17 cellular contexts compared by ENCODE assay signal in genomic region chr2:80199504-80199903, GRCh38.
A peak's percentile ranks its signal among the peaks of the same experiment; 100 is the strongest.
DNase-seq lines count a peak whose midpoint lies in the region; ATAC-seq, FAIRE-seq and TF ChIP-seq lines count a peak whose summit lies in the region.
"Had no signal": no experiment of that assay in that cellular context is flagged by ENCODE, and none has a peak within 500 bp of the region (broad histone marks: within the 10 kb centered on the region; RNA-seq: fewer than 3 reads in every experiment).

No MANE protein-coding gene starts in this region.

- intact Hi-C loops in upper lobe of right lung (cut with DNase I), result no loop called here

- H3K9me3 ChIP-seq in HUES48 (ENCODE audit: control insufficient read depth, insufficient read depth, low read length), result peaks cover 15% of the 10 kb centered on the region
- no peaks in the 10 kb centered on the region for H3K9me3 ChIP-seq in upper lobe of right lung
- H3K9me3 ChIP-seq: BE2C had no signal

- H3K36me3 ChIP-seq in HUES48 (ENCODE audit: control insufficient read depth, insufficient read depth, low read length) (no peaks in the 10 kb centered on the region), mesendoderm (ENCODE audit: control insufficient read depth, insufficient read depth, low read length) (no peaks in the 10 kb centered on the region), upper lobe of right lung (no peaks in the 10 kb centered on the region)
- H3K36me3 ChIP-seq: BE2C had no signal

- H2BK5ac ChIP-seq in mesendoderm (ENCODE audit: low read length), result no peak overlapping the region

- no peaks in the 10 kb centered on the region for H3K79me2 ChIP-seq in mesendoderm (ENCODE audit: control insufficient read depth, insufficient read depth, low read length)

- no peak overlapping the region for H3K4me3 ChIP-seq in HUES48 (ENCODE audit: low read depth, low read length)
- H3K4me3 ChIP-seq in mesendoderm (ENCODE audit: low read length), result no peak overlapping the region
- H3K4me3 ChIP-seq in upper lobe of right lung, result no peak overlapping the region

- H3K4me1 ChIP-seq in HUES48 (ENCODE audit: control insufficient read depth, insufficient read depth, low read length) (no peaks in the 10 kb centered on the region), mesendoderm (ENCODE audit: control insufficient read depth, low read depth, low read length) (no peaks in the 10 kb centered on the region), upper lobe of right lung (no peaks in the 10 kb centered on the region)
- H3K4me1 ChIP-seq: BE2C had no signal

- H3K9ac ChIP-seq in HUES48 (ENCODE audit: low read depth, low read length), result no peak overlapping the region
- no peak overlapping the region for H3K9ac ChIP-seq in mesendoderm (ENCODE audit: low read length)

- H3K27ac ChIP-seq in HUES48 (ENCODE audit: low read depth, low read length) (peak overlapping the region; percentile 28), mesendoderm (ENCODE audit: low read depth, low read length) (no peak overlapping the region), upper lobe of right lung (no peak overlapping the region)
- H3K27ac ChIP-seq: C4-2B, HL-60 had no signal

- no peak overlapping the region for H3K23ac ChIP-seq in mesendoderm (ENCODE audit: low read length)

- ATAC-seq in upper lobe of right lung, result peak; percentile 48
- no peak for ATAC-seq in HG03354 (IDR thresholded peaks at IDR 0.05; ENCODE audit: poor library complexity, severe bottlenecking, unreplicated experiment)

- H3K27me3 ChIP-seq in HUES48 (ENCODE audit: control insufficient read depth, insufficient read depth, low read length), result no peaks in the 10 kb centered on the region
- H3K27me3 ChIP-seq in mesendoderm (ENCODE audit: insufficient read depth, low read length, poor library complexity), result no peaks in the 10 kb centered on the region
- no peaks in the 10 kb centered on the region for H3K27me3 ChIP-seq in upper lobe of right lung
- H3K27me3 ChIP-seq: BE2C had no signal

- H4K5ac ChIP-seq in mesendoderm (ENCODE audit: low read length), result no peak overlapping the region

- no peak overlapping the region for H3K56ac ChIP-seq in mesendoderm (ENCODE audit: low read length)

- no peak for TF ChIP-seq POLR2A in GM12891 (IDR thresholded peaks at IDR 0.05; ENCODE audit: low read depth, low read length)

- no peak for TF ChIP-seq CTCF in upper lobe of right lung (IDR thresholded peaks at IDR 0.05)

- no peaks in the 10 kb centered on the region for H3K79me1 ChIP-seq in mesendoderm (ENCODE audit: low read length)

- H3K18ac ChIP-seq in mesendoderm (ENCODE audit: low read length), result peak overlapping the region; percentile 28

- H2BK15ac ChIP-seq in mesendoderm (replicated peaks; ENCODE audit: low read depth), result no peak overlapping the region

- peak; percentile 54 for DNase-seq in islet precursor cell
- peak; percentile 19 for DNase-seq in mesendoderm
- no peak for DNase-seq in upper lobe of right lung
- DNase-seq in Ammon's horn (ENCODE audit: low spot score), result no peak
- no peak for DNase-seq in GM12891 (ENCODE audit: insufficient read length, low spot score)
- DNase-seq: BE2C; CD4-positive, alpha-beta memory T cell; DMS53; GF-D8; H7; IMR-90; KG1 had no signal

- H2AK5ac ChIP-seq in mesendoderm (ENCODE audit: low read length), result no peak overlapping the region

- no peak overlapping the region for H4K8ac ChIP-seq in mesendoderm (ENCODE audit: low read depth, low read length)

- FAIRE-seq in GM12891 (lab: Jason Lieb, UNC), result no peak
- FAIRE-seq: A204.1 had no signal

- no peak overlapping the region for H3K4ac ChIP-seq in mesendoderm (ENCODE audit: low read depth, low read length)

- peak overlapping the region; percentile 45 for H2BK120ac ChIP-seq in mesendoderm (ENCODE audit: low read depth, low read length)

- H3K4me2 ChIP-seq in mesendoderm (ENCODE audit: low read length), result no peak overlapping the region

TF ChIP-seq in GM12891, 5 proteins besides CTCF, POLR2A, EP300 and RAD21:
- TF ChIP-seq SPI1 (IDR thresholded peaks at IDR 0.05; ENCODE audit: low read depth, low read length) (no peak), POLR2AphosphoS5 (IDR thresholded peaks at IDR 0.05; ENCODE audit: low read depth, low read length) (no peak), TAF1 (IDR thresholded peaks at IDR 0.05; ENCODE audit: low read depth, low read length) (no peak), POU2F2 (IDR thresholded peaks at IDR 0.05; ENCODE audit: low read depth, low read length) (no peak), PAX5 (IDR thresholded peaks at IDR 0.05; ENCODE audit: insufficient read depth, low read length, severe bottlenecking) (no peak)

Comparison
In these comparisons a context has a peak if more than half of its experiments do, and no peak if none do; other contexts are left out.
1. DNase-seq: peak in islet precursor cell (single experiment) and mesendoderm (single experiment); none in upper lobe of right lung (single experiment), Ammon's horn (single experiment) and GM12891 (single experiment).